Comparison of ENCODE assay signal across 1 cellular context in the genomic region with DNA sequence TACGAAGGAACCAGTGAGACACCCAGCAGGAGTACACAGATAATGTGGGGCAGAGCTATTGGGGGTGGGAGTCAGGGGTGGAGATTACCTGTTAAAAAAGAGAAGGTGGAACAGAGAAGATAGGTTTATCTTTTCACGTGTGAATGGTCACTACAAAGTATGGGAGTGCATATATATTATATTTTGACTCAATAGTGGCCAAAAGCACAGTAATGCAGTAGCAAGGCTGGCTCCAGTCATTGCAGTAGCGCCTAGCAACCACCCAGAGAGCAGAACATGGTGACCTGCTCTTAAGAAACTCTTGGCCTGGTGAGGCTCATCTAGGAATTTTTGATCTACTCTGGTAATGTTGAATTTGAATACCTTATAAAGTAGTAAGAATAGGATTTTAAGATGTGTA.
TF ChIP-seq lines count a peak whose summit lies in the region.

No MANE protein-coding gene starts in this region.

TF ChIP-seq in HEK293, 187 proteins besides CTCF, POLR2A, EP300 and RAD21:
- TF ChIP-seq, protein P1, sequence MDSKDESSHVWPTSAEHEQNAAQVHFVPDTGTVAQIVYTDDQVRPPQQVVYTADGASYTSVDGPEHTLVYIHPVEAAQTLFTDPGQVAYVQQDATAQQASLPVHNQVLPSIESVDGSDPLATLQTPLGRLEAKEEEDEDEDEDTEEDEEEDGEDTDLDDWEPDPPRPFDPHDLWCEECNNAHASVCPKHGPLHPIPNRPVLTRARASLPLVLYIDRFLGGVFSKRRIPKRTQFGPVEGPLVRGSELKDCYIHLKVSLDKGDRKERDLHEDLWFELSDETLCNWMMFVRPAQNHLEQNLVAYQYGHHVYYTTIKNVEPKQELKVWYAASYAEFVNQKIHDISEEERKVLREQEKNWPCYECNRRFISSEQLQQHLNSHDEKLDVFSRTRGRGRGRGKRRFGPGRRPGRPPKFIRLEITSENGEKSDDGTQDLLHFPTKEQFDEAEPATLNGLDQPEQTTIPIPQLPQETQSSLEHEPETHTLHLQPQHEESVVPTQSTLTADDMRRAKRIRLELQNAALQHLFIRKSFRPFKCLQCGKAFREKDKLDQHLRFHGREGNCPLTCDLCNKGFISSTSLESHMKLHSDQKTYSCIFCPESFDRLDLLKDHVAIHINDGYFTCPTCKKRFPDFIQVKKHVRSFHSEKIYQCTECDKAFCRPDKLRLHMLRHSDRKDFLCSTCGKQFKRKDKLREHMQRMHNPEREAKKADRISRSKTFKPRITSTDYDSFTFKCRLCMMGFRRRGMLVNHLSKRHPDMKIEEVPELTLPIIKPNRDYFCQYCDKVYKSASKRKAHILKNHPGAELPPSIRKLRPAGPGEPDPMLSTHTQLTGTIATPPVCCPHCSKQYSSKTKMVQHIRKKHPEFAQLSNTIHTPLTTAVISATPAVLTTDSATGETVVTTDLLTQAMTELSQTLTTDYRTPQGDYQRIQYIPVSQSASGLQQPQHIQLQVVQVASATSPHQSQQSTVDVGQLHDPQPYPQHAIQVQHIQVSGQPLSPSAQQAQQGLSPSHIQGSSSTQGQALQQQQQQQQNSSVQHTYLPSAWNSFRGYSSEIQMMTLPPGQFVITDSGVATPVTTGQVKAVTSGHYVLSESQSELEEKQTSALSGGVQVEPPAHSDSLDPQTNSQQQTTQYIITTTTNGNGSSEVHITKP (tag by site-specific recombination; IDR thresholded peaks at IDR 0.05) = peak; percentile 93
- TF ChIP-seq SCRT2 (tag by site-specific recombination; IDR thresholded peaks at IDR 0.05) = no peak
- TF ChIP-seq GLIS2 (tag by site-specific recombination; IDR thresholded peaks at IDR 0.05) = peak; percentile 33
- TF ChIP-seq, protein P2, sequence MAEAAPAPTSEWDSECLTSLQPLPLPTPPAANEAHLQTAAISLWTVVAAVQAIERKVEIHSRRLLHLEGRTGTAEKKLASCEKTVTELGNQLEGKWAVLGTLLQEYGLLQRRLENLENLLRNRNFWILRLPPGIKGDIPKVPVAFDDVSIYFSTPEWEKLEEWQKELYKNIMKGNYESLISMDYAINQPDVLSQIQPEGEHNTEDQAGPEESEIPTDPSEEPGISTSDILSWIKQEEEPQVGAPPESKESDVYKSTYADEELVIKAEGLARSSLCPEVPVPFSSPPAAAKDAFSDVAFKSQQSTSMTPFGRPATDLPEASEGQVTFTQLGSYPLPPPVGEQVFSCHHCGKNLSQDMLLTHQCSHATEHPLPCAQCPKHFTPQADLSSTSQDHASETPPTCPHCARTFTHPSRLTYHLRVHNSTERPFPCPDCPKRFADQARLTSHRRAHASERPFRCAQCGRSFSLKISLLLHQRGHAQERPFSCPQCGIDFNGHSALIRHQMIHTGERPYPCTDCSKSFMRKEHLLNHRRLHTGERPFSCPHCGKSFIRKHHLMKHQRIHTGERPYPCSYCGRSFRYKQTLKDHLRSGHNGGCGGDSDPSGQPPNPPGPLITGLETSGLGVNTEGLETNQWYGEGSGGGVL (tag by site-specific recombination; IDR thresholded peaks at IDR 0.05) = peak; percentile 30
- TF ChIP-seq ZNF549 (tag by site-specific recombination; IDR thresholded peaks at IDR 0.05) = no peak
TF ChIP-seq in HEK293: peak in this region for 3.
